ENCODE assay signal across 1 cellular context in the genomic region with DNA sequence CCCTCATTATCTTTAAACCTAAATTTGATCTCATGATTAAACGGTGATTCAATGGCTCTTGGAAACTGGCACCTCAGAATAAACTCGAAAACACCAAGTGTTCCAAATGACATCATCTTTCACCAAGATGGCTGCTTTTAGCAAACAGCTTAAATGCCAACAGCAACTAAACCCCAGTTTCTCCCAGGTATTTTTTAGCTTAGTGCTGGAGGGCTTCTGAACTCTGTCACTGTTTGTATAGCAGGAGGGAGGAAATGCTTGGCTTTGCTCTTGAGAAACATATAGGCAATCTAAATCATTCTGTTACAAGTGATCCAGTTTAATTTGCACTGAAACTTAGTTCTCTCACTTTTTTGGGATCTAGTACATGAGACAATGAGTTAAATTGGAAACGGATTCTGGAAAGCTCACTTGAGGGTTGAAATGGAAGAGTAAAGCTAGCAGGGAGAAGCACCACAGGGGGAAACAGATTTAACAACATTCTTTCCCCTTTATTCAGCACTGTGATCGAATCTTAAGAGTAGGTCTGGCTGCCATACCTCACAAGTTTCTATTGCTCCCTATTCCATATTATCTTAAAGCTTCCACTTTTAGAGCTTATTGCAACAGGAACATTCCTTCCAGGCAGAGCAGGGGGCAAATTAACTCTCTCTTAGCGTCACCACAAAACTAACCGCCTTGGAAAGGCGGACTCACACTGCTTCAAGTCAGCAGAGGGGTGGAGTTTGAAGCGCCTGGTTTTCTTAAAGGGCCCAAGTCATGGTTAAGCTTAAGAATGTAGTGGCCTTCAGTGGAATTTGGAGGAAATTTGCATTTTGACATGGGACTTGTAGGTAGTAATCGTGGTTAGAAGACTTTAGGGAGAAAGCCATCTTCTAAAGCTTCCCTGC.
A peak's percentile ranks its signal among the peaks of the same experiment; 100 is the strongest.
TF ChIP-seq lines count a peak whose summit lies in the region.

No MANE protein-coding gene starts in this region.

TF ChIP-seq in H1, 55 proteins besides CTCF, POLR2A, EP300 and RAD21:
- TF ChIP-seq GTF2F1 (IDR thresholded peaks at IDR 0.05; ENCODE audit: borderline replicate concordance, low read depth, low read length) (no peak), EZH2 (IDR thresholded peaks at IDR 0.05; ENCODE audit: low read depth, low read length, severe bottlenecking) (no peak), RNF2 (IDR thresholded peaks at IDR 0.05; ENCODE audit: borderline replicate concordance, low read depth, low read length, missing control alignments, poor library complexity, severe bottlenecking) (no peak), SP1 (IDR thresholded peaks at IDR 0.05; ENCODE audit: low read depth, low read length) (peak; percentile 62; the same call in 1 of the 2 replicates), BCL11A (IDR thresholded peaks at IDR 0.05; ENCODE audit: low read depth in 2 of 2, low read length in 2 of 2) (no peak), RBBP5 (IDR thresholded peaks at IDR 0.05; ENCODE audit: borderline replicate concordance, low read depth, low read length) (peak; percentile 46; the same call in 1 of the 2 replicates), SUZ12 (IDR thresholded peaks at IDR 0.05; ENCODE audit: low read length) (no peak), TBP (IDR thresholded peaks at IDR 0.05; ENCODE audit: low read depth, low read length) (peak; percentile 78), SP4 (IDR thresholded peaks at IDR 0.05; ENCODE audit: low read length) (no peak), JUND (IDR thresholded peaks at IDR 0.05; ENCODE audit: low read length) (peak; percentile 63), YY1 (IDR thresholded peaks at IDR 0.05; ENCODE audit: low read depth, low read length) (peak; percentile 87), NANOG (IDR thresholded peaks at IDR 0.05; ENCODE audit: insufficient read depth, low read depth, low read length, poor library complexity, severe bottlenecking) (no peak), TAF7 (optimal IDR thresholded peaks at IDR 0.05; ENCODE audit: borderline replicate concordance, low read depth, low read length) (peak; percentile 72), PHF8 (conservative IDR thresholded peaks at IDR 0.05; ENCODE audit: low read depth, low read length) (0 out of 2 replicates have a peak, but pooled peaks have one; percentile 8), SIN3A (conservative IDR thresholded peaks at IDR 0.05 in 1 of 2, IDR thresholded peaks at IDR 0.05 in 1 of 2; ENCODE audit: low read depth in 1 of 2, low read length in 2 of 2) (0 out of 4 replicates have a peak, but pooled peaks have one; percentile 18 to 61), SIRT6 (IDR thresholded peaks at IDR 0.05; ENCODE audit: low read length) (no peak), ZNF274 (IDR thresholded peaks at IDR 0.05; ENCODE audit: borderline replicate concordance, extremely low read depth, low read length) (no peak), CEBPB (IDR thresholded peaks at IDR 0.05; ENCODE audit: low read depth, low read length) (no peak), TAF1 (IDR thresholded peaks at IDR 0.05; ENCODE audit: low read depth, low read length) (peak; percentile 76), SRF (IDR thresholded peaks at IDR 0.05; ENCODE audit: low read depth, low read length) (no peak), RFX5 (IDR thresholded peaks at IDR 0.05; ENCODE audit: borderline replicate concordance, low read depth, low read length) (no peak), HDAC2 (IDR thresholded peaks at IDR 0.05; ENCODE audit: borderline replicate concordance in 1 of 2, low read depth in 2 of 2, low read length in 2 of 2) (0 out of 4 replicates have a peak, but pooled peaks of 1 of the 2 experiments have one; percentile 21), ASH2L (IDR thresholded peaks at IDR 0.05; ENCODE audit: low read length) (peak; percentile 84), POLR2AphosphoS5 (IDR thresholded peaks at IDR 0.05; ENCODE audit: low read depth, low read length) (peak; percentile 56; the same call in 1 of the 2 replicates), RXRA (IDR thresholded peaks at IDR 0.05; ENCODE audit: insufficient read depth, low read depth, low read length) (no peak), TEAD4 (IDR thresholded peaks at IDR 0.05; ENCODE audit: low read depth, low read length) (peak; percentile 77), SP2 (IDR thresholded peaks at IDR 0.05; ENCODE audit: low read length) (no peak), SAP30 (IDR thresholded peaks at IDR 0.05; ENCODE audit: insufficient read depth, insufficient replicate concordance, low read length) (no peak), POU5F1 (IDR thresholded peaks at IDR 0.05; ENCODE audit: low read depth, low read length) (0 out of 2 replicates have a peak, but pooled peaks have one; percentile 7)
- TF ChIP-seq, protein P1, sequence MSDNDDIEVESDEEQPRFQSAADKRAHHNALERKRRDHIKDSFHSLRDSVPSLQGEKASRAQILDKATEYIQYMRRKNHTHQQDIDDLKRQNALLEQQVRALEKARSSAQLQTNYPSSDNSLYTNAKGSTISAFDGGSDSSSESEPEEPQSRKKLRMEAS (IDR thresholded peaks at IDR 0.05), result no peak; the same call in 1 of the 2 replicates
- TF ChIP-seq, protein P2, sequence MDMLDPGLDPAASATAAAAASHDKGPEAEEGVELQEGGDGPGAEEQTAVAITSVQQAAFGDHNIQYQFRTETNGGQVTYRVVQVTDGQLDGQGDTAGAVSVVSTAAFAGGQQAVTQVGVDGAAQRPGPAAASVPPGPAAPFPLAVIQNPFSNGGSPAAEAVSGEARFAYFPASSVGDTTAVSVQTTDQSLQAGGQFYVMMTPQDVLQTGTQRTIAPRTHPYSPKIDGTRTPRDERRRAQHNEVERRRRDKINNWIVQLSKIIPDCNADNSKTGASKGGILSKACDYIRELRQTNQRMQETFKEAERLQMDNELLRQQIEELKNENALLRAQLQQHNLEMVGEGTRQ (IDR thresholded peaks at IDR 0.05; ENCODE audit: low read length), result no peak
- TF ChIP-seq, protein P3, sequence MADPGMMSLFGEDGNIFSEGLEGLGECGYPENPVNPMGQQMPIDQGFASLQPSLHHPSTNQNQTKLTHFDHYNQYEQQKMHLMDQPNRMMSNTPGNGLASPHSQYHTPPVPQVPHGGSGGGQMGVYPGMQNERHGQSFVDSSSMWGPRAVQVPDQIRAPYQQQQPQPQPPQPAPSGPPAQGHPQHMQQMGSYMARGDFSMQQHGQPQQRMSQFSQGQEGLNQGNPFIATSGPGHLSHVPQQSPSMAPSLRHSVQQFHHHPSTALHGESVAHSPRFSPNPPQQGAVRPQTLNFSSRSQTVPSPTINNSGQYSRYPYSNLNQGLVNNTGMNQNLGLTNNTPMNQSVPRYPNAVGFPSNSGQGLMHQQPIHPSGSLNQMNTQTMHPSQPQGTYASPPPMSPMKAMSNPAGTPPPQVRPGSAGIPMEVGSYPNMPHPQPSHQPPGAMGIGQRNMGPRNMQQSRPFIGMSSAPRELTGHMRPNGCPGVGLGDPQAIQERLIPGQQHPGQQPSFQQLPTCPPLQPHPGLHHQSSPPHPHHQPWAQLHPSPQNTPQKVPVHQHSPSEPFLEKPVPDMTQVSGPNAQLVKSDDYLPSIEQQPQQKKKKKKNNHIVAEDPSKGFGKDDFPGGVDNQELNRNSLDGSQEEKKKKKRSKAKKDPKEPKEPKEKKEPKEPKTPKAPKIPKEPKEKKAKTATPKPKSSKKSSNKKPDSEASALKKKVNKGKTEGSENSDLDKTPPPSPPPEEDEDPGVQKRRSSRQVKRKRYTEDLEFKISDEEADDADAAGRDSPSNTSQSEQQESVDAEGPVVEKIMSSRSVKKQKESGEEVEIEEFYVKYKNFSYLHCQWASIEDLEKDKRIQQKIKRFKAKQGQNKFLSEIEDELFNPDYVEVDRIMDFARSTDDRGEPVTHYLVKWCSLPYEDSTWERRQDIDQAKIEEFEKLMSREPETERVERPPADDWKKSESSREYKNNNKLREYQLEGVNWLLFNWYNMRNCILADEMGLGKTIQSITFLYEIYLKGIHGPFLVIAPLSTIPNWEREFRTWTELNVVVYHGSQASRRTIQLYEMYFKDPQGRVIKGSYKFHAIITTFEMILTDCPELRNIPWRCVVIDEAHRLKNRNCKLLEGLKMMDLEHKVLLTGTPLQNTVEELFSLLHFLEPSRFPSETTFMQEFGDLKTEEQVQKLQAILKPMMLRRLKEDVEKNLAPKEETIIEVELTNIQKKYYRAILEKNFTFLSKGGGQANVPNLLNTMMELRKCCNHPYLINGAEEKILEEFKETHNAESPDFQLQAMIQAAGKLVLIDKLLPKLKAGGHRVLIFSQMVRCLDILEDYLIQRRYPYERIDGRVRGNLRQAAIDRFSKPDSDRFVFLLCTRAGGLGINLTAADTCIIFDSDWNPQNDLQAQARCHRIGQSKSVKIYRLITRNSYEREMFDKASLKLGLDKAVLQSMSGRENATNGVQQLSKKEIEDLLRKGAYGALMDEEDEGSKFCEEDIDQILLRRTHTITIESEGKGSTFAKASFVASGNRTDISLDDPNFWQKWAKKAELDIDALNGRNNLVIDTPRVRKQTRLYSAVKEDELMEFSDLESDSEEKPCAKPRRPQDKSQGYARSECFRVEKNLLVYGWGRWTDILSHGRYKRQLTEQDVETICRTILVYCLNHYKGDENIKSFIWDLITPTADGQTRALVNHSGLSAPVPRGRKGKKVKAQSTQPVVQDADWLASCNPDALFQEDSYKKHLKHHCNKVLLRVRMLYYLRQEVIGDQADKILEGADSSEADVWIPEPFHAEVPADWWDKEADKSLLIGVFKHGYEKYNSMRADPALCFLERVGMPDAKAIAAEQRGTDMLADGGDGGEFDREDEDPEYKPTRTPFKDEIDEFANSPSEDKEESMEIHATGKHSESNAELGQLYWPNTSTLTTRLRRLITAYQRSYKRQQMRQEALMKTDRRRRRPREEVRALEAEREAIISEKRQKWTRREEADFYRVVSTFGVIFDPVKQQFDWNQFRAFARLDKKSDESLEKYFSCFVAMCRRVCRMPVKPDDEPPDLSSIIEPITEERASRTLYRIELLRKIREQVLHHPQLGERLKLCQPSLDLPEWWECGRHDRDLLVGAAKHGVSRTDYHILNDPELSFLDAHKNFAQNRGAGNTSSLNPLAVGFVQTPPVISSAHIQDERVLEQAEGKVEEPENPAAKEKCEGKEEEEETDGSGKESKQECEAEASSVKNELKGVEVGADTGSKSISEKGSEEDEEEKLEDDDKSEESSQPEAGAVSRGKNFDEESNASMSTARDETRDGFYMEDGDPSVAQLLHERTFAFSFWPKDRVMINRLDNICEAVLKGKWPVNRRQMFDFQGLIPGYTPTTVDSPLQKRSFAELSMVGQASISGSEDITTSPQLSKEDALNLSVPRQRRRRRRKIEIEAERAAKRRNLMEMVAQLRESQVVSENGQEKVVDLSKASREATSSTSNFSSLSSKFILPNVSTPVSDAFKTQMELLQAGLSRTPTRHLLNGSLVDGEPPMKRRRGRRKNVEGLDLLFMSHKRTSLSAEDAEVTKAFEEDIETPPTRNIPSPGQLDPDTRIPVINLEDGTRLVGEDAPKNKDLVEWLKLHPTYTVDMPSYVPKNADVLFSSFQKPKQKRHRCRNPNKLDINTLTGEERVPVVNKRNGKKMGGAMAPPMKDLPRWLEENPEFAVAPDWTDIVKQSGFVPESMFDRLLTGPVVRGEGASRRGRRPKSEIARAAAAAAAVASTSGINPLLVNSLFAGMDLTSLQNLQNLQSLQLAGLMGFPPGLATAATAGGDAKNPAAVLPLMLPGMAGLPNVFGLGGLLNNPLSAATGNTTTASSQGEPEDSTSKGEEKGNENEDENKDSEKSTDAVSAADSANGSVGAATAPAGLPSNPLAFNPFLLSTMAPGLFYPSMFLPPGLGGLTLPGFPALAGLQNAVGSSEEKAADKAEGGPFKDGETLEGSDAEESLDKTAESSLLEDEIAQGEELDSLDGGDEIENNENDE (IDR thresholded peaks at IDR 0.05; ENCODE audit: insufficient replicate concordance, low read length), result peak; percentile 27
- TF ChIP-seq, protein P4, sequence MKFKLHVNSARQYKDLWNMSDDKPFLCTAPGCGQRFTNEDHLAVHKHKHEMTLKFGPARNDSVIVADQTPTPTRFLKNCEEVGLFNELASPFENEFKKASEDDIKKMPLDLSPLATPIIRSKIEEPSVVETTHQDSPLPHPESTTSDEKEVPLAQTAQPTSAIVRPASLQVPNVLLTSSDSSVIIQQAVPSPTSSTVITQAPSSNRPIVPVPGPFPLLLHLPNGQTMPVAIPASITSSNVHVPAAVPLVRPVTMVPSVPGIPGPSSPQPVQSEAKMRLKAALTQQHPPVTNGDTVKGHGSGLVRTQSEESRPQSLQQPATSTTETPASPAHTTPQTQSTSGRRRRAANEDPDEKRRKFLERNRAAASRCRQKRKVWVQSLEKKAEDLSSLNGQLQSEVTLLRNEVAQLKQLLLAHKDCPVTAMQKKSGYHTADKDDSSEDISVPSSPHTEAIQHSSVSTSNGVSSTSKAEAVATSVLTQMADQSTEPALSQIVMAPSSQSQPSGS (IDR thresholded peaks at IDR 0.05; ENCODE audit: low read length), result peak; percentile 91
- TF ChIP-seq, protein P5, sequence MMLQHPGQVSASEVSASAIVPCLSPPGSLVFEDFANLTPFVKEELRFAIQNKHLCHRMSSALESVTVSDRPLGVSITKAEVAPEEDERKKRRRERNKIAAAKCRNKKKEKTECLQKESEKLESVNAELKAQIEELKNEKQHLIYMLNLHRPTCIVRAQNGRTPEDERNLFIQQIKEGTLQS (IDR thresholded peaks at IDR 0.05; ENCODE audit: insufficient read depth, low read depth, low read length), result no peak
